In genomic region chr2:181131584-181131983, GRCh38 we compare ENCODE assay signal across 23 cellular contexts.
DNase-seq lines count a peak whose midpoint lies in the region; ATAC-seq and TF ChIP-seq lines count a peak whose summit lies in the region.
"Had no signal": no experiment of that assay in that cellular context is flagged by ENCODE, and none has a peak within 500 bp of the region (broad histone marks: within the 10 kb centered on the region; RNA-seq: fewer than 3 reads in every experiment).

No MANE protein-coding gene starts in this region.

- H3K27ac ChIP-seq in IMR-90 (ENCODE audit: insufficient read depth, low read length) (no peak overlapping the region), neuronal stem cell (replicated peaks; ENCODE audit: low read length) (no peak overlapping the region), brain microvascular endothelial cell (no peak overlapping the region), tibial artery (no peak overlapping the region)
- H3K27ac ChIP-seq: body of pancreas, HL-60 had no signal

- no peak overlapping the region for H2BK20ac ChIP-seq in IMR-90 (ENCODE audit: low read depth, low read length)

- H2BK15ac ChIP-seq in IMR-90 (ENCODE audit: low read depth, low read length) (no peak overlapping the region), neuronal stem cell (ENCODE audit: low read length) (no peak overlapping the region)

- H3K9me3 Mint-ChIP-seq in activated CD4-positive, alpha-beta T cell treated with anti-CD3 and anti-CD28 coated beads, Interleukin-2, amount 10 ng/mL, durations not matched to agents 7 days and 5 days, result peaks cover 14% of the 10 kb centered on the region
- peaks cover 21% of the 10 kb centered on the region for H3K9me3 Mint-ChIP-seq in activated T-helper 2 cell treated with anti-CD3 and anti-CD28 coated beads, Interferon-gamma antibody, Interleukin-2, Interleukin-4, amounts not matched to agents 10 μg/mL and 5 μg/mL and 100 μg/mL, durations not matched to agents 14 hours and 24 hours and 36 hours

- DNase-seq in activated CD4-positive, alpha-beta T cell treated with anti-CD3 and anti-CD28 coated beads, Interleukin-2, amount 10 ng/mL, durations not matched to agents 7 days and 5 days, result no peak
- no peak for DNase-seq in activated CD4-positive, alpha-beta T cell treated with anti-CD3 and anti-CD28 coated beads for 1 hour
- DNase-seq in IMR-90, result no peak
- DNase-seq in activated T-helper 2 cell treated with anti-CD3 and anti-CD28 coated beads, Interferon-gamma antibody, Interleukin-2, Interleukin-4, amounts not matched to agents 10 μg/mL and 5 μg/mL and 100 μg/mL, durations not matched to agents 14 hours and 24 hours and 36 hours (ENCODE audit: low spot score), result no peak
- DNase-seq in neuronal stem cell (ENCODE audit: low spot score), result no peak
- no peak for DNase-seq in brain microvascular endothelial cell
- DNase-seq in NCI-H748 treated with DMSO at 0.1 percent for 48 hours (lab: John Stamatoyannopoulos, UW), result no peak
- no peak for DNase-seq in tibial artery
- DNase-seq: activated CD4-positive, alpha-beta T cell treated with anti-CD3 and anti-CD28 coated beads for 4 hours; activated effector memory CD4-positive, alpha-beta T cell treated with anti-CD3 and anti-CD28 coated beads, Interleukin-2, amount 50 U/mL, for 16 hours; body of pancreas; glutamatergic neuron; islet precursor cell; KBM-7; mesenchymal stem cell; NCI-H1105 treated with DMSO at 0.1 percent for 48 hours; SHP77; T1000 had no signal

- H2BK120ac ChIP-seq in IMR-90 (ENCODE audit: low read depth, low read length), result no peak overlapping the region
- H2BK120ac ChIP-seq in neuronal stem cell (ENCODE audit: low read depth, low read length), result no peak overlapping the region

- H3K4me1 ChIP-seq in IMR-90 (ENCODE audit: control insufficient read depth, insufficient read depth, low read length) (no peaks in the 10 kb centered on the region), neuronal stem cell (ENCODE audit: control insufficient read depth in 2 of 2, insufficient read depth in 1 of 2, low read depth in 1 of 2, low read length in 2 of 2) (no peaks in the 10 kb centered on the region), tibial artery (no peaks in the 10 kb centered on the region)
- H3K4me1 ChIP-seq: body of pancreas had no signal

- H3K18ac ChIP-seq in IMR-90 (ENCODE audit: low read depth, low read length) (no peak overlapping the region), neuronal stem cell (ENCODE audit: low read length) (no peak overlapping the region)

- TF ChIP-seq POLR2A in IMR-90 (IDR thresholded peaks at IDR 0.05; ENCODE audit: low read depth, low read length), result no peak

- H4K20me1 ChIP-seq in IMR-90 (ENCODE audit: insufficient read depth, low read length), result no peaks in the 10 kb centered on the region

- H3K4me2 ChIP-seq in IMR-90 (ENCODE audit: low read depth, low read length) (no peak overlapping the region), neuronal stem cell (ENCODE audit: insufficient read depth, low read length, poor library complexity, severe bottlenecking) (no peak overlapping the region)

- H3K4me3 ChIP-seq in IMR-90 (ENCODE audit: insufficient read depth, low read depth, low read length) (no peak overlapping the region), neuronal stem cell (ENCODE audit: low read length in 2 of 2) (no peak overlapping the region), brain microvascular endothelial cell (ENCODE audit: low read depth, low read length) (no peak overlapping the region), tibial artery (no peak overlapping the region)
- H3K4me3 ChIP-seq: body of pancreas had no signal

- H3K4ac ChIP-seq in IMR-90 (ENCODE audit: low read depth, low read length) (no peak overlapping the region), neuronal stem cell (ENCODE audit: low read length) (no peak overlapping the region)

- no peak for TF ChIP-seq CTCF in IMR-90 (conservative IDR thresholded peaks at IDR 0.05; ENCODE audit: low read depth, low read length)
- TF ChIP-seq CTCF in brain microvascular endothelial cell (IDR thresholded peaks at IDR 0.05; ENCODE audit: low read depth, low read length, missing control alignments), result no peak
- no peak for TF ChIP-seq CTCF in tibial artery (IDR thresholded peaks at IDR 0.05)

- H3K36me3 ChIP-seq in IMR-90 (ENCODE audit: control insufficient read depth, insufficient read depth, low read length) (no peaks in the 10 kb centered on the region), neuronal stem cell (replicated peaks in 1 of 2; ENCODE audit: control insufficient read depth in 2 of 2, insufficient read depth in 2 of 2, low read length in 2 of 2) (no peaks in the 10 kb centered on the region), brain microvascular endothelial cell (replicated peaks) (no peaks in the 10 kb centered on the region), tibial artery (no peaks in the 10 kb centered on the region)

- peak overlapping the region; percentile 90 for H3K27ac Mint-ChIP-seq in activated CD4-positive, alpha-beta T cell treated with anti-CD3 and anti-CD28 coated beads, Interleukin-2, amount 10 ng/mL, durations not matched to agents 7 days and 5 days
- H3K27ac Mint-ChIP-seq in activated T-helper 2 cell treated with anti-CD3 and anti-CD28 coated beads, Interferon-gamma antibody, Interleukin-2, Interleukin-4, amounts not matched to agents 10 μg/mL and 5 μg/mL and 100 μg/mL, durations not matched to agents 14 hours and 24 hours and 36 hours, result peak overlapping the region; percentile 87
- H3K27ac Mint-ChIP-seq: CD14-positive monocyte; dendritic cell treated with granulocyte-macrophage colony-stimulating factor and Interleukin-4, amounts not matched to agents 40 ng/mL and 50 ng/mL, for 4 days had no signal

- peaks cover 38% of the 10 kb centered on the region for H3K36me3 Mint-ChIP-seq in activated CD4-positive, alpha-beta T cell treated with anti-CD3 and anti-CD28 coated beads, Interleukin-2, amount 10 ng/mL, durations not matched to agents 7 days and 5 days (ENCODE audit: low read depth)
- H3K36me3 Mint-ChIP-seq in activated T-helper 2 cell treated with anti-CD3 and anti-CD28 coated beads, Interferon-gamma antibody, Interleukin-2, Interleukin-4, amounts not matched to agents 10 μg/mL and 5 μg/mL and 100 μg/mL, durations not matched to agents 14 hours and 24 hours and 36 hours (ENCODE audit: low read depth), result peaks cover 48% of the 10 kb centered on the region

- peak overlapping the region; percentile 21; the same call in 1 of the 2 replicates for H4K5ac ChIP-seq in IMR-90 (ENCODE audit: low read depth, low read length)

- H2AK5ac ChIP-seq in IMR-90 (ENCODE audit: low read depth, low read length) (no peak overlapping the region), neuronal stem cell (ENCODE audit: low read depth, low read length) (no peak overlapping the region)

- H3K14ac ChIP-seq in IMR-90 (replicated peaks; ENCODE audit: low read depth, low read length) (no peak overlapping the region), neuronal stem cell (ENCODE audit: low read length) (no peak overlapping the region)

- CTCF ChIA-PET in activated CD4-positive, alpha-beta T cell treated with anti-CD3 and anti-CD28 coated beads, Interleukin-2, amount 10 ng/mL, durations not matched to agents 7 days and 5 days (lab: Charles Lee), result interaction anchor here (0.7 to 2.9 kb wide), 9 partner anchors 9 to 326 kb away, joined by 3 to 9 read pairs (median 5); partner anchors contain the start of gene ITGA4
- CTCF ChIA-PET in IMR-90 (lab: Yijun Ruan, JAX), result interaction anchor here (0.8 to 1.5 kb wide), 2 partner anchors 10 to 386 kb away, joined by 3 to 4 read pairs; no protein-coding TSS in a partner anchor

- H3K56ac ChIP-seq in IMR-90 (ENCODE audit: extremely low read depth, insufficient read depth, low read length), result no peak overlapping the region

- H2AFZ ChIP-seq in IMR-90 (replicated peaks; ENCODE audit: low read length, poor library complexity), result peak overlapping the region; percentile 12
- peak overlapping the region; percentile 53 for H2AFZ ChIP-seq in neuronal stem cell (ENCODE audit: low read length)

- no peak overlapping the region for H2BK12ac ChIP-seq in neuronal stem cell (ENCODE audit: low read length)

- H3K27me3 ChIP-seq in IMR-90 (ENCODE audit: control insufficient read depth, insufficient read depth, low read length), result no peaks in the 10 kb centered on the region
- H3K27me3 ChIP-seq in neuronal stem cell (ENCODE audit: control insufficient read depth in 3 of 3, insufficient read depth in 3 of 3, low read depth in 1 of 3, low read length in 3 of 3), result no peaks in the 10 kb centered on the region
- no peaks in the 10 kb centered on the region for H3K27me3 ChIP-seq in brain microvascular endothelial cell (replicated peaks)
- H3K27me3 ChIP-seq in tibial artery, result no peaks in the 10 kb centered on the region
- H3K27me3 ChIP-seq: body of pancreas had no signal

- no peak overlapping the region for H4K91ac ChIP-seq in IMR-90 (ENCODE audit: insufficient read depth, low read depth, low read length)
- H4K91ac ChIP-seq in neuronal stem cell (ENCODE audit: low read depth, low read length, poor library complexity), result no peak overlapping the region

- dilution Hi-C loops in IMR-90 (cut with HindIII; ENCODE audit: low sequenced_read_pairs, unreplicated experiment), result no loop called here

- H3K9me3 ChIP-seq in IMR-90 (ENCODE audit: control insufficient read depth, insufficient read depth, low read length) (no peaks in the 10 kb centered on the region), neuronal stem cell (replicated peaks in 1 of 2; ENCODE audit: control insufficient read depth in 2 of 2, insufficient read depth in 1 of 2, low read depth in 1 of 2, low read length in 2 of 2) (no peaks in the 10 kb centered on the region), tibial artery (no peaks in the 10 kb centered on the region)
- H3K9me3 ChIP-seq: body of pancreas had no signal

- H3K9ac ChIP-seq in IMR-90 (ENCODE audit: low read depth, low read length) (no peak overlapping the region), neuronal stem cell (ENCODE audit: low read depth, low read length, poor library complexity) (no peak overlapping the region)

- no peaks in the 10 kb centered on the region for H3K27me3 Mint-ChIP-seq in activated CD4-positive, alpha-beta T cell treated with anti-CD3 and anti-CD28 coated beads, Interleukin-2, amount 10 ng/mL, durations not matched to agents 7 days and 5 days
- no peaks in the 10 kb centered on the region for H3K27me3 Mint-ChIP-seq in activated T-helper 2 cell treated with anti-CD3 and anti-CD28 coated beads, Interferon-gamma antibody, Interleukin-2, Interleukin-4, amounts not matched to agents 10 μg/mL and 5 μg/mL and 100 μg/mL, durations not matched to agents 14 hours and 24 hours and 36 hours (ENCODE audit: low read depth)
- H3K27me3 Mint-ChIP-seq: dendritic cell treated with granulocyte-macrophage colony-stimulating factor and Interleukin-4, amounts not matched to agents 40 ng/mL and 50 ng/mL, for 4 days had no signal

- POLR2A ChIA-PET in activated CD4-positive, alpha-beta T cell treated with anti-CD3 and anti-CD28 coated beads, Interleukin-2, amount 10 ng/mL, durations not matched to agents 7 days and 5 days (lab: Charles Lee), result interaction anchor here (0.6 kb wide), 1 partner anchor 27 kb away, joined by 3 read pairs; no protein-coding TSS in a partner anchor
- POLR2A ChIA-PET in IMR-90 (lab: Charles Lee; ENCODE audit: unreplicated experiment), result no interaction called here

- no peaks in the 10 kb centered on the region for H3K9me1 ChIP-seq in IMR-90 (ENCODE audit: insufficient read depth, low read length)

- H4K8ac ChIP-seq in IMR-90 (ENCODE audit: low read depth in 2 of 2, low read length in 2 of 2) (no peak overlapping the region), neuronal stem cell (ENCODE audit: low read depth, low read length) (no peak overlapping the region)

- H3K4me1 Mint-ChIP-seq in activated CD4-positive, alpha-beta T cell treated with anti-CD3 and anti-CD28 coated beads, Interleukin-2, amount 10 ng/mL, durations not matched to agents 7 days and 5 days, result peaks cover 45% of the 10 kb centered on the region
- peaks cover 44% of the 10 kb centered on the region for H3K4me1 Mint-ChIP-seq in activated T-helper 2 cell treated with anti-CD3 and anti-CD28 coated beads, Interferon-gamma antibody, Interleukin-2, Interleukin-4, amounts not matched to agents 10 μg/mL and 5 μg/mL and 100 μg/mL, durations not matched to agents 14 hours and 24 hours and 36 hours (ENCODE audit: low read depth)
- H3K4me1 Mint-ChIP-seq: neural crest cell had no signal

- no peak overlapping the region for H3K23ac ChIP-seq in IMR-90 (ENCODE audit: low read depth, low read length)
- H3K23ac ChIP-seq in neuronal stem cell (ENCODE audit: low read depth, low read length, poor library complexity), result no peak overlapping the region

- H3K79me1 ChIP-seq in IMR-90 (ENCODE audit: low read depth in 1 of 2, low read length in 2 of 2) (no peaks in the 10 kb centered on the region), neuronal stem cell (ENCODE audit: low read depth, low read length) (no peaks in the 10 kb centered on the region)

- H3K4me3 Mint-ChIP-seq in activated CD4-positive, alpha-beta T cell treated with anti-CD3 and anti-CD28 coated beads, Interleukin-2, amount 10 ng/mL, durations not matched to agents 7 days and 5 days, result peak overlapping the region; percentile 64
- H3K4me3 Mint-ChIP-seq in activated T-helper 2 cell treated with anti-CD3 and anti-CD28 coated beads, Interferon-gamma antibody, Interleukin-2, Interleukin-4, amounts not matched to agents 10 μg/mL and 5 μg/mL and 100 μg/mL, durations not matched to agents 14 hours and 24 hours and 36 hours (ENCODE audit: low read depth), result peak overlapping the region; percentile 77
- H3K4me3 Mint-ChIP-seq: CD14-positive monocyte; dendritic cell treated with granulocyte-macrophage colony-stimulating factor and Interleukin-4, amounts not matched to agents 40 ng/mL and 50 ng/mL, for 4 days; neural crest cell had no signal

- no peak for TF ChIP-seq RAD21 in IMR-90 (IDR thresholded peaks at IDR 0.05; ENCODE audit: low read length)

- H2AK9ac ChIP-seq in IMR-90 (replicated peaks; ENCODE audit: low read depth, low read length, poor library complexity), result no peak overlapping the region

- in situ Hi-C loops in IMR-90 (cut with MboI; ENCODE audit: low sequenced_read_pairs) (no loop called here), brain microvascular endothelial cell (cut with HindIII; ENCODE audit: low pct_ligation_motif_present, low sequenced_read_pairs) (no loop called here)

- H2BK5ac ChIP-seq in IMR-90 (ENCODE audit: low read depth, low read length, poor library complexity, severe bottlenecking), result no peak overlapping the region
- no peak overlapping the region for H2BK5ac ChIP-seq in neuronal stem cell (ENCODE audit: low read length)

- no CpG with 5 or more reads among the region's 2 CpGs for WGBS in IMR-90 (ENCODE audit: extremely low coverage in 2 of 2, insufficient read length in 1 of 2), 2 experiments
- no CpG with 5 or more reads among the region's 2 CpGs for WGBS in neuronal stem cell (ENCODE audit: extremely low coverage in 2 of 2, insufficient read length in 2 of 2, insufficient replicate concordance in 1 of 2), 2 donors

- no peak for ATAC-seq in IMR-90 (ENCODE audit: low read depth)
- ATAC-seq: body of pancreas, esophagus mucosa had no signal

- no TSS peak for BruUV-seq in IMR-90 (replicated peaks; lab: Mats Ljungman, UMichigan)

- intact Hi-C loops in IMR-90 (cut with micrococcal nuclease), result no loop called here
- intact Hi-C loops in activated T-helper 2 cell treated with anti-CD3 and anti-CD28 coated beads, Interferon-gamma antibody, Interleukin-2, Interleukin-4, amounts not matched to agents 10 μg/mL and 5 μg/mL and 100 μg/mL, durations not matched to agents 14 hours and 24 hours and 36 hours (cut with micrococcal nuclease), result no loop called here
- intact Hi-C loops in tibial artery (cut with DNase I; ENCODE audit: low total_unique reads), result no loop called here
